ENCODE assay signal across 8 cellular contexts in genomic region chr2:111839625-111840282, GRCh38. TPM values are rescaled to one million over a fixed set of nuclear protein-coding genes. Genes with fewer than 3 reads are reported as not detected.
DNase-seq lines count a peak whose midpoint lies in the region; TF ChIP-seq lines count a peak whose summit lies in the region.
"Not testable (repeated sequence)": the region's sequence is repeated elsewhere in the genome, so short reads cannot be mapped to it uniquely, and the experiment has no call there.

No MANE protein-coding gene starts in this region.

- DNase-seq in DMS 273 (lab: John Stamatoyannopoulos, UW; ENCODE audit: unreplicated experiment): peak; percentile 25
- DNase-seq in LHCN-M2 (ENCODE audit: low read depth): peak; percentile 49
- peak; percentile 0 for DNase-seq in NCI-H345 treated with DMSO at 0.1 percent for 48 hours (lab: John Stamatoyannopoulos, UW; ENCODE audit: unreplicated experiment)
- DNase-seq in cardiac fibroblast (ENCODE audit: low read depth in 2 of 2): peak; percentile 45 to 71
- peak; percentile 62 for DNase-seq in fibroblast of pulmonary artery (ENCODE audit: low read depth)
- DNase-seq in mesothelial cell of epicardium (ENCODE audit: low spot score in 2 of 2, unreplicated experiment in 2 of 2): not testable (repeated sequence)
- peak; percentile 38 for DNase-seq in stomach

- not testable (repeated sequence) for H3K9me3 Mint-ChIP-seq in mesothelial cell of epicardium

- H3K27ac Mint-ChIP-seq in mesothelial cell of epicardium: peak overlapping the region; percentile 15

- not testable (repeated sequence) for H3K27me3 ChIP-seq in stomach

- WGBS in stomach, 5 donors: 24 to 48% (median 29%) methylated on average over 2 to 3 of the region's 3 CpGs

- H3K4me1 ChIP-seq in stomach: not testable (repeated sequence)

- not testable (repeated sequence) for H3K27me3 Mint-ChIP-seq in mesothelial cell of epicardium (ENCODE audit: low read depth)

- intact Hi-C loops in stomach (cut with DNase I; ENCODE audit: low total_unique reads): not testable (repeated sequence)

- not testable (repeated sequence) for TF ChIP-seq EP300 in stomach (IDR thresholded peaks at IDR 0.05)

- not testable (repeated sequence) for TF ChIP-seq POLR2A in stomach (IDR thresholded peaks at IDR 0.05)

- H3K9me3 ChIP-seq in stomach: not testable (repeated sequence)

- TF ChIP-seq CTCF in VCaP (conservative IDR thresholded peaks at IDR 0.05); cardiac fibroblast (IDR thresholded peaks at IDR 0.05; ENCODE audit: low read depth, low read length); fibroblast of pulmonary artery (IDR thresholded peaks at IDR 0.05; ENCODE audit: low read length, missing control alignments); mesothelial cell of epicardium (IDR thresholded peaks at IDR 0.05; ENCODE audit: unreplicated experiment); stomach (IDR thresholded peaks at IDR 0.05): not testable (repeated sequence)

- H3K27ac ChIP-seq in VCaP (peak overlapping the region; percentile 69), stomach (peak overlapping the region in 1 of 5 donors; percentile 8)

- H3K36me3 ChIP-seq in stomach: peaks cover 0 to 21% (median 13%) of the 10 kb centered on the region in 4 donors

- not testable (repeated sequence) for H3K4me3 ChIP-seq in cardiac fibroblast (replicated peaks in 1 of 2; ENCODE audit: low read depth in 2 of 2, low read length in 2 of 2); fibroblast of pulmonary artery (replicated peaks; ENCODE audit: low read depth, low read length); stomach

- H3K36me3 Mint-ChIP-seq in mesothelial cell of epicardium: peaks cover 11% of the 10 kb centered on the region

- not testable (repeated sequence) for H3K4me3 Mint-ChIP-seq in mesothelial cell of epicardium

- peaks cover 17% of the 10 kb centered on the region for H3K4me1 Mint-ChIP-seq in mesothelial cell of epicardium

RNA-seq across cellular contexts. Expression of gene ANAPC1, which starts 44.2 kb away (rescaled TPM):
- total RNA-seq in LHCN-M2 (2014; rRNA removed) (57.2 and 60.9 TPM in 2 replicates), mesothelial cell of epicardium (54.0 to 56.5 TPM (median 54.0 TPM) in 3 replicates), stomach (100 to 1,000 TPM in 1 of 5 donors, 10 to 100 TPM in 4; 60.0 to 200 (median 77.3) TPM)
- 8.9 TPM for polyA plus RNA-seq in LHCN-M2 (2012)
- 1 to 10 TPM; 4.9 to 6.1 (median 5.1) TPM for polyA plus RNA-seq in stomach

RNA-seq across cellular contexts. Expression of gene MERTK, which starts 58.7 kb away (rescaled TPM):
- 0.38 and 0.46 TPM in 2 replicates for total RNA-seq in LHCN-M2 (2014; rRNA removed)
- polyA plus RNA-seq in LHCN-M2 (2012): 0.23 TPM
- 25.1 to 27.3 TPM (median 27.1 TPM) in 3 replicates for total RNA-seq in mesothelial cell of epicardium
- total RNA-seq in stomach: 10 to 100 TPM in 4 of 5 donors, 1 to 10 TPM in 1; 6.1 to 21.8 (median 17.4) TPM
- polyA plus RNA-seq in stomach: 1 to 10 TPM; 3.9 to 5.7 (median 5.3) TPM
